ENCODE assay signal across 27 cellular contexts in genomic region chr2:58739033-58739432, GRCh38.
"Had no signal": no experiment of that assay in that cellular context is flagged by ENCODE, and none has a peak within 500 bp of the region (broad histone marks: within the 10 kb centered on the region; RNA-seq: fewer than 3 reads in every experiment).

No MANE protein-coding gene starts in this region.

- H3K4me1 Mint-ChIP-seq: activated CD4-positive, alpha-beta memory T cell treated with anti-CD3 and anti-CD28 coated beads, Interleukin-2, amount 10 ng/mL, durations not matched to agents 7 days and 5 days; activated CD4-positive, alpha-beta T cell treated with anti-CD3 and anti-CD28 coated beads, Interleukin-2, amount 10 ng/mL, durations not matched to agents 24 days and 14 days; activated naive CD8-positive, alpha-beta T cell treated with anti-CD3 and anti-CD28 coated beads, Interleukin-2, amount 10 ng/mL, durations not matched to agents 7 days and 5 days; naive thymus-derived CD8-positive, alpha-beta T cell; neural progenitor cell had no signal

- H3K9me3 Mint-ChIP-seq: activated CD4-positive, alpha-beta memory T cell treated with anti-CD3 and anti-CD28 coated beads, Interleukin-2, amount 10 ng/mL, durations not matched to agents 7 days and 5 days; activated CD4-positive, alpha-beta T cell treated with anti-CD3 and anti-CD28 coated beads, Interleukin-2, amount 10 ng/mL, durations not matched to agents 24 days and 14 days; activated naive CD4-positive, alpha-beta T cell treated with anti-CD3 and anti-CD28 coated beads for 36 hours; activated naive CD8-positive, alpha-beta T cell treated with anti-CD3 and anti-CD28 coated beads, Interleukin-2, amount 10 ng/mL, durations not matched to agents 7 days and 5 days; activated T-cell treated with anti-CD3 and anti-CD28 coated beads, Interleukin-2, amount 50 U/mL, for 72 hours; neural progenitor cell; type B pancreatic cell had no signal

- ATAC-seq: activated CD4-positive, CD25-positive, alpha-beta regulatory T cell treated with anti-CD3 and anti-CD28 coated beads, Interleukin-2, amount 50 U/mL, for 24 hours; activated T-cell treated with anti-CD3 and anti-CD28 coated beads, Interleukin-2, amount 50 U/mL, for 72 hours; naive thymus-derived CD8-positive, alpha-beta T cell had no signal

- H3K4me1 ChIP-seq: neural progenitor cell, sigmoid colon, vagina had no signal

- H3K36me3 Mint-ChIP-seq: activated naive CD8-positive, alpha-beta T cell treated with anti-CD3 and anti-CD28 coated beads, Interleukin-2, amount 10 ng/mL, durations not matched to agents 7 days and 5 days; naive thymus-derived CD8-positive, alpha-beta T cell; neural progenitor cell; type B pancreatic cell had no signal

- FAIRE-seq: endometrium, kidney had no signal

- H3K4me3 Mint-ChIP-seq: activated CD4-positive, alpha-beta memory T cell treated with anti-CD3 and anti-CD28 coated beads, Interleukin-2, amount 10 ng/mL, durations not matched to agents 7 days and 5 days; activated CD4-positive, alpha-beta T cell treated with anti-CD3 and anti-CD28 coated beads, Interleukin-2, amount 10 ng/mL, durations not matched to agents 24 days and 14 days; activated naive CD4-positive, alpha-beta T cell treated with anti-CD3 and anti-CD28 coated beads for 36 hours; activated naive CD8-positive, alpha-beta T cell treated with anti-CD3 and anti-CD28 coated beads, Interleukin-2, amount 10 ng/mL, durations not matched to agents 7 days and 5 days; activated T-cell treated with anti-CD3 and anti-CD28 coated beads, Interleukin-2, amount 50 U/mL, for 72 hours; mesothelial cell of epicardium; naive thymus-derived CD8-positive, alpha-beta T cell; neural progenitor cell; type B pancreatic cell had no signal

- H3K27ac Mint-ChIP-seq: activated CD4-positive, alpha-beta memory T cell treated with anti-CD3 and anti-CD28 coated beads, Interleukin-2, amount 10 ng/mL, durations not matched to agents 7 days and 5 days; activated CD4-positive, alpha-beta T cell treated with anti-CD3 and anti-CD28 coated beads, Interleukin-2, amount 10 ng/mL, durations not matched to agents 24 days and 14 days; activated naive CD4-positive, alpha-beta T cell treated with anti-CD3 and anti-CD28 coated beads for 36 hours; activated naive CD8-positive, alpha-beta T cell treated with anti-CD3 and anti-CD28 coated beads, Interleukin-2, amount 10 ng/mL, durations not matched to agents 7 days and 5 days; activated T-cell treated with anti-CD3 and anti-CD28 coated beads, Interleukin-2, amount 50 U/mL, for 72 hours; mesothelial cell of epicardium; naive thymus-derived CD8-positive, alpha-beta T cell; neural progenitor cell; progenitor cell of endocrine pancreas; type B pancreatic cell had no signal

- H3K27ac ChIP-seq: cardiac muscle cell, neural progenitor cell, sigmoid colon, thoracic aorta, vagina, VCaP had no signal

- H3K9me3 ChIP-seq: sigmoid colon, thoracic aorta, vagina had no signal

- DNase-seq: activated CD4-positive, alpha-beta memory T cell treated with anti-CD3 and anti-CD28 coated beads, Interleukin-2, amount 10 ng/mL, durations not matched to agents 7 days and 5 days; activated CD4-positive, alpha-beta T cell treated with anti-CD3 and anti-CD28 coated beads, Interleukin-2, amount 10 ng/mL, durations not matched to agents 24 days and 14 days; activated effector memory CD4-positive, alpha-beta T cell treated with Interleukin-2 at 50 U/mL for 16 hours; activated naive CD4-positive, alpha-beta T cell treated with anti-CD3 and anti-CD28 coated beads for 36 hours; activated naive CD8-positive, alpha-beta T cell treated with anti-CD3 and anti-CD28 coated beads, Interleukin-2, amount 10 ng/mL, durations not matched to agents 7 days and 5 days; activated T-cell treated with anti-CD3 and anti-CD28 coated beads, Interleukin-2, amount 50 U/mL, for 72 hours; amniotic stem cell; cortex of kidney; effector CD4-positive, alpha-beta T cell; foreskin melanocyte; kidney; naive thymus-derived CD8-positive, alpha-beta T cell; retina; sigmoid colon; stimulated activated CD4-positive, alpha-beta T cell treated with anti-CD3 and anti-CD28 coated beads, Interleukin-4, amount 100 ng/mL, for 24 hours; stimulated activated naive CD4-positive, alpha-beta T cell treated with Interleukin-2 at 50 U/mL for 16 hours had no signal

- H3K4me3 ChIP-seq: cardiac muscle cell, neural progenitor cell, sigmoid colon, smooth muscle cell, thoracic aorta, vagina had no signal

- H3K27me3 ChIP-seq: cardiac muscle cell, neural progenitor cell, sigmoid colon, vagina had no signal

- H3K27me3 Mint-ChIP-seq: activated CD4-positive, alpha-beta memory T cell treated with anti-CD3 and anti-CD28 coated beads, Interleukin-2, amount 10 ng/mL, durations not matched to agents 7 days and 5 days; activated CD4-positive, alpha-beta T cell treated with anti-CD3 and anti-CD28 coated beads, Interleukin-2, amount 10 ng/mL, durations not matched to agents 24 days and 14 days; progenitor cell of endocrine pancreas; type B pancreatic cell had no signal

- H3K36me3 ChIP-seq: cardiac muscle cell, neural progenitor cell, sigmoid colon, thoracic aorta, vagina had no signal
